Comparison of ENCODE assay signal across 8 cellular contexts in the genomic region with DNA sequence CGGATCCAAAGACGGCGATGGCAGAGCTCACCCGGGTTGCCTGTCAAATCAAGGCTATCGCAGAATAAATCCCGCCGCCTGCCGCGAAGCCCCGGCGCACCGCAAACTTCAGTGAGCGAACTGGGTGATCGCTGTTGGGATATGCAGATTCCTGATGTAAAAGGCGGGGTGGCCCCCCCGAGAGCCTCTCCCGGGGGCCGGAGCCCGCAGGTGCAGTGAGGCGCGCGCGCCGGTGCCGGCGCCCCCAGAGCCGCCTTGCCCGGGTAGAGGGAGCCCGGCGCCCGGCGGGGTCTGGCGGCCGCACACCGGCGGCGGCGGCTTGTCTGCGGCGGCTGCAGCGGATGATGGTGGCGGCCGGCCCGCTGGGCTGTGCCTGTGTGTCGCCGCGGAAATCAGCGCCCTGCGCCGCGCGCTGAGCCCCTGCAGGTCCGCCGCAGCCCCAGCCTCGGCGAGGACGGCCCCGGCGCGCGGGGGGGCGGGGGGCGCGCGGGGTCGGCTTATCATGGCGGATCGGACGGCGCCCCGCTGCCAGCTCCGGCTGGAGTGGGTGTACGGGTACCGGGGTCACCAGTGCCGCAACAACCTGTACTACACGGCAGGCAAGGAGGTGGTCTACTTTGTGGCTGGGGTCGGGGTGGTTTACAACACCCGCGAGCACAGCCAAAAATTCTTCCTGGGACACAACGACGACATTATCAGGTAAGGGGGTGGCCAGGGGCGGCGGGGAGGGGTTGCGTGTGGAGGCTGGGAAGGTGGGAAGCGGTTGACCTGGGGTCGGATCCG. TPM values are rescaled to one million over a fixed set of nuclear protein-coding genes. Genes with fewer than 3 reads are reported as not detected.
A peak's percentile ranks its signal among the peaks of the same experiment; 100 is the strongest.
DNase-seq lines count a peak whose midpoint lies in the region; ATAC-seq and TF ChIP-seq lines count a peak whose summit lies in the region.

No MANE protein-coding gene starts in this region.

- H3K27ac ChIP-seq in HCT116 (ENCODE audit: low read depth, low read length) (no peak overlapping the region), uterus (no peak overlapping the region)

- no peaks in the 10 kb centered on the region for H3K9me3 ChIP-seq in HCT116 (ENCODE audit: control insufficient read depth in 1 of 2, insufficient read depth in 1 of 2, low read depth in 1 of 2, low read length in 2 of 2)
- H3K9me3 ChIP-seq in mucosa of descending colon, result no peaks in the 10 kb centered on the region
- no peaks in the 10 kb centered on the region for H3K9me3 ChIP-seq in uterus

- H3K79me2 ChIP-seq in HCT116 (ENCODE audit: insufficient read depth, low read length), result no peaks in the 10 kb centered on the region

- no peak for TF ChIP-seq CTCF in HCT116 (IDR thresholded peaks at IDR 0.05 in 2 of 3, conservative IDR thresholded peaks at IDR 0.05 in 1 of 3; ENCODE audit: borderline replicate concordance in 1 of 3, insufficient read depth in 1 of 3, low read depth in 2 of 3, low read length in 2 of 3)
- TF ChIP-seq CTCF in mucosa of descending colon (IDR thresholded peaks at IDR 0.05), result no peak
- TF ChIP-seq CTCF in uterus (IDR thresholded peaks at IDR 0.05), result no peak

- no peaks in the 10 kb centered on the region for H4K20me1 ChIP-seq in HCT116 (ENCODE audit: insufficient read depth)

- H3K27me3 ChIP-seq in HCT116 (ENCODE audit: insufficient read depth, low read length) (no peaks in the 10 kb centered on the region), uterus (no peaks in the 10 kb centered on the region)

- H3K4me3 ChIP-seq in HCT116 (replicated peaks in 1 of 2; ENCODE audit: low read depth in 1 of 2, low read length in 2 of 2), result no peak overlapping the region; a peak in 1 of 4 replicates
- H3K4me3 ChIP-seq in mucosa of descending colon, result no peak overlapping the region
- H3K4me3 ChIP-seq in uterus, result peak overlapping the region; percentile 64 to 75

- H3K4me1 ChIP-seq in HCT116 (ENCODE audit: control insufficient read depth in 1 of 2, insufficient read depth in 2 of 2, low read length in 2 of 2) (peaks cover 3 to 32% of the 10 kb centered on the region in 2 experiments; a peak in 3 of 4 replicates), mucosa of descending colon (ENCODE audit: low read depth) (peaks cover 10% of the 10 kb centered on the region), uterus (peaks cover 3 to 8% of the 10 kb centered on the region in 2 donors)

- intact Hi-C loops in HCT116 (cut with micrococcal nuclease), result loop anchor here (5.0 to 10.0 kb wide), 3 partner anchors 48 to 453 kb away; no protein-coding TSS in a partner anchor
- intact Hi-C loops in mucosa of descending colon (cut with DNase I, micrococcal nuclease), result no loop called here
- intact Hi-C loops in uterus (cut with DNase I; ENCODE audit: low total_unique reads), result no loop called here

- BruUV-seq in HCT116 (replicated peaks; lab: Mats Ljungman, UMichigan), result no TSS peak

- no peak for TF ChIP-seq RAD21 in HCT116 (IDR thresholded peaks at IDR 0.05; ENCODE audit: low read depth)

- no peaks in the 10 kb centered on the region for H3K9me2 ChIP-seq in HCT116 (ENCODE audit: insufficient read depth)

- DNase-seq in CD1c-positive myeloid dendritic cell (ENCODE audit: extremely low spot score) (peak; percentile 20), HCT116 (ENCODE audit: low read depth, low spot score) (no peak), T1000 (lab: John Stamatoyannopoulos, UW) (peak; percentile 21), mucosa of descending colon (peak; percentile 36 to 57 (median 57)), uterus (peak in 1 of 2 donors; percentile 22)
- DNase-seq in effector CD8-positive, alpha-beta T cell (lab: John Stamatoyannopoulos, UW), result peak; percentile 20

- TF ChIP-seq POLR2A in HCT116 (IDR thresholded peaks at IDR 0.05; ENCODE audit: borderline replicate concordance, extremely low read depth, insufficient read depth, insufficient read length) (no peak), uterus (IDR thresholded peaks at IDR 0.05) (no peak)

- no peak overlapping the region for H2AFZ ChIP-seq in HCT116 (ENCODE audit: low read depth, low read length, poor library complexity, severe bottlenecking)

- no peak for ATAC-seq in HCT116
- ATAC-seq in mucosa of descending colon, result no peak
- no peak for ATAC-seq in HG03565 (IDR thresholded peaks at IDR 0.05; ENCODE audit: unreplicated experiment)
- ATAC-seq in GM21526 (IDR thresholded peaks at IDR 0.05; ENCODE audit: low FRiP score, unreplicated experiment), result no peak

- H3K36me3 ChIP-seq in HCT116 (ENCODE audit: control insufficient read depth in 1 of 2, insufficient read depth in 2 of 2, low read length in 2 of 2), result no peaks in the 10 kb centered on the region
- no peaks in the 10 kb centered on the region for H3K36me3 ChIP-seq in mucosa of descending colon (ENCODE audit: low read depth)
- no peaks in the 10 kb centered on the region for H3K36me3 ChIP-seq in uterus

- RAD21 ChIA-PET in HCT116 (lab: Charles Lee; ENCODE audit: low non-redundant PET in 1 of 2, low total read pairs in 2 of 2, uncharacterized antibody in 2 of 2, unreplicated experiment in 2 of 2), result no interaction called here

- H3K9ac ChIP-seq in HCT116 (ENCODE audit: low read length), result peak overlapping the region; percentile 80

- peak overlapping the region; percentile 74 for H3K4me2 ChIP-seq in HCT116 (ENCODE audit: low read length)

- CTCF ChIA-PET in HCT116 (lab: Charles Lee), result no interaction called here

- POLR2A ChIA-PET in HCT116 (lab: Charles Lee), result no interaction called here

TF ChIP-seq in HCT116, 20 proteins besides CTCF, POLR2A, EP300 and RAD21:
- TF ChIP-seq ZNF274 (IDR thresholded peaks at IDR 0.05; ENCODE audit: low read depth, low read length), result no peak
- TF ChIP-seq, protein P1, sequence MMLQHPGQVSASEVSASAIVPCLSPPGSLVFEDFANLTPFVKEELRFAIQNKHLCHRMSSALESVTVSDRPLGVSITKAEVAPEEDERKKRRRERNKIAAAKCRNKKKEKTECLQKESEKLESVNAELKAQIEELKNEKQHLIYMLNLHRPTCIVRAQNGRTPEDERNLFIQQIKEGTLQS (IDR thresholded peaks at IDR 0.05), result no peak
- TF ChIP-seq EGR1 (IDR thresholded peaks at IDR 0.05; ENCODE audit: low read depth), result no peak
- TF ChIP-seq SP1 (IDR thresholded peaks at IDR 0.05; ENCODE audit: low read depth), result no peak
- TF ChIP-seq CBX3 (IDR thresholded peaks at IDR 0.05; ENCODE audit: low read depth), result no peak
- TF ChIP-seq SRF (IDR thresholded peaks at IDR 0.05; ENCODE audit: low read depth), result no peak
- TF ChIP-seq, protein P2, sequence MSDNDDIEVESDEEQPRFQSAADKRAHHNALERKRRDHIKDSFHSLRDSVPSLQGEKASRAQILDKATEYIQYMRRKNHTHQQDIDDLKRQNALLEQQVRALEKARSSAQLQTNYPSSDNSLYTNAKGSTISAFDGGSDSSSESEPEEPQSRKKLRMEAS (IDR thresholded peaks at IDR 0.05), result no peak
- TF ChIP-seq FOSL1 (IDR thresholded peaks at IDR 0.05; ENCODE audit: low read depth), result no peak
- TF ChIP-seq ELF1 (IDR thresholded peaks at IDR 0.05; ENCODE audit: borderline replicate concordance, low read depth), result no peak
- no peak for TF ChIP-seq YY1 (IDR thresholded peaks at IDR 0.05; ENCODE audit: extremely low read depth, insufficient replicate concordance, low read depth, low read length)
- no peak for TF ChIP-seq ZFX (IDR thresholded peaks at IDR 0.05)
- no peak for TF ChIP-seq EZH2phosphoT487 (IDR thresholded peaks at IDR 0.05; ENCODE audit: borderline replicate concordance)
- no peak for TF ChIP-seq CEBPB (IDR thresholded peaks at IDR 0.05; ENCODE audit: low read depth)
- no peak for TF ChIP-seq TCF7L2 (IDR thresholded peaks at IDR 0.05; ENCODE audit: borderline replicate concordance, extremely low read depth, insufficient read depth, insufficient read length)
- TF ChIP-seq, protein P3, sequence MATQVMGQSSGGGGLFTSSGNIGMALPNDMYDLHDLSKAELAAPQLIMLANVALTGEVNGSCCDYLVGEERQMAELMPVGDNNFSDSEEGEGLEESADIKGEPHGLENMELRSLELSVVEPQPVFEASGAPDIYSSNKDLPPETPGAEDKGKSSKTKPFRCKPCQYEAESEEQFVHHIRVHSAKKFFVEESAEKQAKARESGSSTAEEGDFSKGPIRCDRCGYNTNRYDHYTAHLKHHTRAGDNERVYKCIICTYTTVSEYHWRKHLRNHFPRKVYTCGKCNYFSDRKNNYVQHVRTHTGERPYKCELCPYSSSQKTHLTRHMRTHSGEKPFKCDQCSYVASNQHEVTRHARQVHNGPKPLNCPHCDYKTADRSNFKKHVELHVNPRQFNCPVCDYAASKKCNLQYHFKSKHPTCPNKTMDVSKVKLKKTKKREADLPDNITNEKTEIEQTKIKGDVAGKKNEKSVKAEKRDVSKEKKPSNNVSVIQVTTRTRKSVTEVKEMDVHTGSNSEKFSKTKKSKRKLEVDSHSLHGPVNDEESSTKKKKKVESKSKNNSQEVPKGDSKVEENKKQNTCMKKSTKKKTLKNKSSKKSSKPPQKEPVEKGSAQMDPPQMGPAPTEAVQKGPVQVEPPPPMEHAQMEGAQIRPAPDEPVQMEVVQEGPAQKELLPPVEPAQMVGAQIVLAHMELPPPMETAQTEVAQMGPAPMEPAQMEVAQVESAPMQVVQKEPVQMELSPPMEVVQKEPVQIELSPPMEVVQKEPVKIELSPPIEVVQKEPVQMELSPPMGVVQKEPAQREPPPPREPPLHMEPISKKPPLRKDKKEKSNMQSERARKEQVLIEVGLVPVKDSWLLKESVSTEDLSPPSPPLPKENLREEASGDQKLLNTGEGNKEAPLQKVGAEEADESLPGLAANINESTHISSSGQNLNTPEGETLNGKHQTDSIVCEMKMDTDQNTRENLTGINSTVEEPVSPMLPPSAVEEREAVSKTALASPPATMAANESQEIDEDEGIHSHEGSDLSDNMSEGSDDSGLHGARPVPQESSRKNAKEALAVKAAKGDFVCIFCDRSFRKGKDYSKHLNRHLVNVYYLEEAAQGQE (IDR thresholded peaks at IDR 0.05; ENCODE audit: low read depth), result no peak
- no peak for TF ChIP-seq POLR2AphosphoS5 (IDR thresholded peaks at IDR 0.05; ENCODE audit: low read depth, low read length)
- no peak for TF ChIP-seq EZH2 (IDR thresholded peaks at IDR 0.05)
- TF ChIP-seq JUND (IDR thresholded peaks at IDR 0.05), result no peak

RNA-seq across cellular contexts. Expression of a gene that starts 1.3 kb away (rescaled TPM):
- 6.6 TPM for total RNA-seq in HCT116 (2021; ENCODE audit: unreplicated experiment)
- 8.4 and 9.2 TPM in 2 replicates for polyA plus RNA-seq in HCT116 (2012)
- 1 to 10 TPM; 3.4 to 7.3 (median 5.3) TPM for total RNA-seq in mucosa of descending colon
- 1 to 10 TPM in 3 of 4 donors, under 1 TPM in 1; 0.26 to 2.4 (median 1.5) TPM for total RNA-seq in uterus

Comparison
In these comparisons a context has a peak if more than half of its experiments do, and no peak if none do; other contexts are left out.
1. H3K4me3 ChIP-seq: peak in uterus (2 of 2); none in HCT116 (0 of 2) and mucosa of descending colon (single experiment).